1 cellular context compared by ENCODE assay signal in genomic region chr11:87719311-87720073, GRCh38.
TF ChIP-seq lines count a peak whose summit lies in the region.

No MANE protein-coding gene starts in this region.

TF ChIP-seq in GM23338, 12 proteins besides CTCF, POLR2A, EP300 and RAD21 (continued from another document):
- TF ChIP-seq ZNF462 (CRISPR knock-in tag; IDR thresholded peaks at IDR 0.05) (no peak), CREB1 (CRISPR knock-in tag; IDR thresholded peaks at IDR 0.05; ENCODE audit: low read depth) (no peak), NANOG (IDR thresholded peaks at IDR 0.05; ENCODE audit: borderline replicate concordance) (no peak), JUNB (IDR thresholded peaks at IDR 0.05; ENCODE audit: unreplicated experiment) (no peak), EZH2 (IDR thresholded peaks at IDR 0.05; ENCODE audit: low read depth, unreplicated experiment) (no peak), STAT1 (IDR thresholded peaks at IDR 0.05; ENCODE audit: unreplicated experiment) (no peak), REST (IDR thresholded peaks at IDR 0.05; ENCODE audit: unreplicated experiment) (no peak), ZNF114 (CRISPR knock-in tag; IDR thresholded peaks at IDR 0.05) (no peak), POLR2AphosphoS5 (IDR thresholded peaks at IDR 0.05; ENCODE audit: low read depth) (no peak), EZH2phosphoT487 (IDR thresholded peaks at IDR 0.05; ENCODE audit: unreplicated experiment) (no peak), ZNF331 (CRISPR knock-in tag; IDR thresholded peaks at IDR 0.05; ENCODE audit: low read depth) (no peak)
